Comparison of ENCODE assay signal across 20 cellular contexts in genomic region chr1:10610901-10611600, GRCh38.
"Had no signal": no experiment of that assay in that cellular context is flagged by ENCODE, and none has a peak within 500 bp of the region (broad histone marks: within the 10 kb centered on the region; RNA-seq: fewer than 3 reads in every experiment).

No MANE protein-coding gene starts in this region.

- H3K4me3 Mint-ChIP-seq: activated CD4-positive, alpha-beta memory T cell treated with anti-CD3 and anti-CD28 coated beads, Interleukin-2, amount 10 ng/mL, durations not matched to agents 7 days and 5 days; activated CD4-positive, alpha-beta T cell treated with anti-CD3 and anti-CD28 coated beads for 36 hours; activated naive CD8-positive, alpha-beta T cell; activated T-cell treated with anti-CD3 and anti-CD28 coated beads, Interleukin-2, amount 50 U/mL, for 72 hours; mesothelial cell of epicardium; neural crest cell; T-helper 17 cell had no signal

- H3K27me3 Mint-ChIP-seq: activated CD4-positive, alpha-beta memory T cell treated with anti-CD3 and anti-CD28 coated beads, Interleukin-2, amount 10 ng/mL, durations not matched to agents 7 days and 5 days; activated CD4-positive, alpha-beta T cell treated with anti-CD3 and anti-CD28 coated beads for 36 hours; activated naive CD8-positive, alpha-beta T cell; T-helper 17 cell had no signal

- H3K27ac ChIP-seq: epithelial cell of prostate, lower lobe of right lung, sigmoid colon, stomach, thoracic aorta, upper lobe of right lung had no signal

- H3K27ac Mint-ChIP-seq: activated CD4-positive, alpha-beta memory T cell treated with anti-CD3 and anti-CD28 coated beads, Interleukin-2, amount 10 ng/mL, durations not matched to agents 7 days and 5 days; activated CD4-positive, alpha-beta T cell treated with anti-CD3 and anti-CD28 coated beads for 36 hours; activated naive CD8-positive, alpha-beta T cell; activated T-cell treated with anti-CD3 and anti-CD28 coated beads, Interleukin-2, amount 50 U/mL, for 72 hours; mesothelial cell of epicardium; T-helper 17 cell had no signal

- H3K4me1 Mint-ChIP-seq: activated CD4-positive, alpha-beta memory T cell treated with anti-CD3 and anti-CD28 coated beads, Interleukin-2, amount 10 ng/mL, durations not matched to agents 7 days and 5 days; activated CD4-positive, alpha-beta T cell treated with anti-CD3 and anti-CD28 coated beads for 36 hours; mesothelial cell of epicardium had no signal

- H3K36me3 ChIP-seq: sigmoid colon, thoracic aorta, upper lobe of right lung had no signal

- DNase-seq: activated CD4-positive, alpha-beta memory T cell treated with anti-CD3 and anti-CD28 coated beads, Interleukin-2, amount 10 ng/mL, durations not matched to agents 7 days and 5 days; activated CD4-positive, alpha-beta T cell treated with anti-CD3 and anti-CD28 coated beads for 36 hours; activated gamma-delta T cell; activated T-cell treated with anti-CD3 and anti-CD28 coated beads, Interleukin-2, amount 50 U/mL, for 72 hours; amygdala; dermis blood vessel endothelial cell; glutamatergic neuron; kidney glomerular epithelial cell; lower lobe of right lung; sigmoid colon; stimulated activated CD4-positive, alpha-beta T cell treated with anti-CD3 and anti-CD28 coated beads, Interleukin-12 subunit alpha, Interleukin-12 subunit beta, amount 100 ng/mL, for 4 hours; stimulated activated CD4-positive, alpha-beta T cell treated with anti-CD3 and anti-CD28 coated beads, Interleukin-2, amount 100 ng/mL, for 24 hours; stomach; T-helper 17 cell; upper lobe of right lung had no signal

- H3K27me3 ChIP-seq: sigmoid colon, stomach, upper lobe of right lung had no signal

- H3K9me3 Mint-ChIP-seq: activated CD4-positive, alpha-beta memory T cell treated with anti-CD3 and anti-CD28 coated beads, Interleukin-2, amount 10 ng/mL, durations not matched to agents 7 days and 5 days; activated T-cell treated with anti-CD3 and anti-CD28 coated beads, Interleukin-2, amount 50 U/mL, for 72 hours; neural crest cell had no signal

- H3K9me3 ChIP-seq: lower lobe of right lung, sigmoid colon, stomach, thoracic aorta, upper lobe of right lung had no signal

- ATAC-seq: activated CD4-positive, alpha-beta T cell treated with anti-CD3 and anti-CD28 coated beads for 36 hours; activated T-cell treated with anti-CD3 and anti-CD28 coated beads, Interleukin-2, amount 50 U/mL, for 72 hours; lower lobe of right lung; T-helper 17 cell; upper lobe of right lung had no signal

- H3K4me3 ChIP-seq: lower lobe of right lung, sigmoid colon, stomach, thoracic aorta, upper lobe of right lung had no signal

- H3K4me1 ChIP-seq: lower lobe of right lung, sigmoid colon, stomach, upper lobe of right lung had no signal
